ENCODE assay signal across 25 cellular contexts in genomic region chr18:59051470-59052165, GRCh38.
DNase-seq lines count a peak whose midpoint lies in the region; ATAC-seq and TF ChIP-seq lines count a peak whose summit lies in the region.
"Had no signal": no experiment of that assay in that cellular context is flagged by ENCODE, and none has a peak within 500 bp of the region (broad histone marks: within the 10 kb centered on the region; RNA-seq: fewer than 3 reads in every experiment).

No MANE protein-coding gene starts in this region.

- ATAC-seq in GM18867 (IDR thresholded peaks at IDR 0.05; ENCODE audit: unreplicated experiment) (no peak), HG02870 (IDR thresholded peaks at IDR 0.05; ENCODE audit: unreplicated experiment) (no peak), GM21528 (IDR thresholded peaks at IDR 0.05; ENCODE audit: low FRiP score, unreplicated experiment) (no peak)
- ATAC-seq: activated CD8-positive, alpha-beta T cell treated with anti-CD3 and anti-CD28 coated beads, Interleukin-2, amount 10 ng/mL, durations not matched to agents 7 days and 5 days; effector memory CD8-positive, alpha-beta T cell; GM23338; T-helper 17 cell; WTC11 had no signal

- no peak overlapping the region for H2AFZ ChIP-seq in ACC112 (ENCODE audit: low read length, unreplicated experiment)
- H2AFZ ChIP-seq: GM23338, PC-9 had no signal

- no peaks in the 10 kb centered on the region for H3K9me3 ChIP-seq in MG63
- H3K9me3 ChIP-seq in prostate gland: no peaks in the 10 kb centered on the region
- H3K9me3 ChIP-seq: left ventricle myocardium inferior, vagina had no signal

- TF ChIP-seq CTCF in epithelial cell of proximal tubule (conservative IDR thresholded peaks at IDR 0.05; ENCODE audit: low read depth, low read length): no peak
- TF ChIP-seq CTCF in prostate gland (IDR thresholded peaks at IDR 0.05): no peak

- H3K4me1 ChIP-seq in ACC112 (ENCODE audit: control insufficient read depth, insufficient read depth, low read length, unreplicated experiment) (peaks cover 20% of the 10 kb centered on the region), prostate gland (replicated peaks) (peaks cover 18% of the 10 kb centered on the region)

- H3K27ac ChIP-seq in ACC112 (ENCODE audit: low read depth, low read length) (peak overlapping the region; percentile 5; the same call in 1 of the 2 replicates), prostate gland (peak overlapping the region; percentile 90 to 95)
- H3K27ac ChIP-seq: KMS-11, left ventricle myocardium inferior, PC-9, vagina had no signal

- H3K4me3 ChIP-seq in ACC112 (ENCODE audit: low read depth, low read length) (no peak overlapping the region), MG63 (no peak overlapping the region), epithelial cell of proximal tubule (ENCODE audit: low read depth, low read length) (no peak overlapping the region), prostate gland (no peak overlapping the region)
- H3K4me3 ChIP-seq: GM23338, left ventricle myocardium inferior, PC-9, vagina had no signal

- no peaks in the 10 kb centered on the region for H3K79me2 ChIP-seq in ACC112 (ENCODE audit: control insufficient read depth, insufficient read depth, low read length, unreplicated experiment)

- WGBS in prostate gland: 86% methylated on average over 12 of the region's 12 CpGs

- H3K36me3 ChIP-seq in ACC112 (ENCODE audit: insufficient read depth, low read length) (no peaks in the 10 kb centered on the region), MG63 (no peaks in the 10 kb centered on the region), prostate gland (no peaks in the 10 kb centered on the region)
- H3K36me3 ChIP-seq: left ventricle myocardium inferior, vagina had no signal

- H3K27me3 ChIP-seq in ACC112 (ENCODE audit: insufficient read depth, low read length): no peaks in the 10 kb centered on the region
- H3K27me3 ChIP-seq in MG63: no peaks in the 10 kb centered on the region
- H3K27me3 ChIP-seq in prostate gland (replicated peaks; ENCODE audit: insufficient read depth): no peaks in the 10 kb centered on the region
- H3K27me3 ChIP-seq: vagina had no signal

- intact Hi-C loops in prostate gland (cut with DNase I): loop anchor here (5.0 kb wide), 1 partner anchor 44 kb away; no protein-coding TSS in a partner anchor

- TF ChIP-seq POLR2A in prostate gland (IDR thresholded peaks at IDR 0.05): no peak

- DNase-seq in MG63 (peak; percentile 50), epithelial cell of proximal tubule (ENCODE audit: low read depth) (peak; percentile 78), prostate gland (ENCODE audit: low spot score) (no peak)
- no peak for DNase-seq in stimulated activated CD4-positive, alpha-beta T cell treated with anti-CD3 and anti-CD28 coated beads, Interleukin-4, amount 100 ng/mL, for 4 hours
- DNase-seq: ACHN; activated CD8-positive, alpha-beta T cell treated with anti-CD3 and anti-CD28 coated beads, Interleukin-2, amount 10 ng/mL, durations not matched to agents 7 days and 5 days; activated naive CD4-positive, alpha-beta T cell treated with anti-CD3 and anti-CD28 coated beads for 36 hours; activated T-cell treated with anti-CD3 and anti-CD28 coated beads, Interleukin-2, amount 50 U/mL, for 24 hours; CD4-positive, CD25-positive, alpha-beta regulatory T cell; effector memory CD8-positive, alpha-beta T cell; GDM1; left ventricle myocardium inferior; NCI-H1092; NCI-H2029 treated with DMSO at 0.1 percent for 48 hours; NCI-H345; PC-9; T-helper 17 cell had no signal

Comparison
In these comparisons a context has a peak if more than half of its experiments do, and no peak if none do; other contexts are left out.
1. DNase-seq: peak in MG63 (single experiment) and epithelial cell of proximal tubule (single experiment); none in prostate gland (single experiment) and stimulated activated CD4-positive, alpha-beta T cell treated with anti-CD3 and anti-CD28 coated beads, Interleukin-4, amount 100 ng/mL, for 4 hours (0 of 2).